Comparison of ENCODE assay signal across 8 cellular contexts in the genomic region with DNA sequence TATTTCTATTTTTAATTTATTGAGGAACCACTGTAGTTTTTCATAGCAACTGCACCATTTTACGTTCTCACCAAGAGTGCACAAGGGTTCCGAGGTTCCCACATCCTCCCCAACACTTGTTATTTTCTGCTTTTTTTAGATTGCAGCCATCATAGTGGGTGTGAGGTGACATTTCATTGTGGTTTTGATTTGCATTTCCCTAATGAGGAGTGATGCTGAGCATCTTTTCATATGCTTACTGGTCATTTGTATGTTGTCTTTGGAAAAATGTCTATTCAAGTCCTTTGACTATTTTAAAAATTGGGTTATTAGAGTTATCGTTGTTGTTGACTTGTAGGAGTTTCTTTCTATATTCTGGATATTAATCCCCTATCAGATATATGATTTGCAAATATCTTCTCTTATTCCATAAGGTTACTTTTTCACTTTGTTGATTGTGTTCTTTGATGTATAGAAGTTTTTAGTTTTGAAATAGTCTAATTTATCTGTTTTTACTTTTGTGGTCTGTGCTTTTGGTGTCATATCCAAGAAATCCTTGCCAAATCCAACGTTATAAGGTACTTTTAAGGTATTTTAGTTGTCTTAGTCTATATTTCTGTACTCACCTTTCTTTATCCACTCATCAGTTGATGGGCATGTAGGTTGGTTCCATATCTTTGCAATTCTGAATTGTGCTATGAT. TPM values are rescaled to one million over a fixed set of nuclear protein-coding genes. Genes with fewer than 3 reads are reported as not detected.
A peak's percentile ranks its signal among the peaks of the same experiment; 100 is the strongest.
DNase-seq lines count a peak whose midpoint lies in the region; ATAC-seq and TF ChIP-seq lines count a peak whose summit lies in the region.

No MANE protein-coding gene starts in this region.

- H3K9me3 ChIP-seq in ascending aorta (no peaks in the 10 kb centered on the region), lower lobe of right lung (no peaks in the 10 kb centered on the region), body of pancreas (no peaks in the 10 kb centered on the region)

- peak; percentile 41 for ATAC-seq in HG03175 (IDR thresholded peaks at IDR 0.05; ENCODE audit: unreplicated experiment)
- ATAC-seq in lower lobe of right lung: no peak
- no peak for ATAC-seq in GM18858 (IDR thresholded peaks at IDR 0.05; ENCODE audit: unreplicated experiment)
- ATAC-seq in body of pancreas: no peak

- H3K27ac ChIP-seq in ACC112 (ENCODE audit: low read depth, low read length) (peak overlapping the region; percentile 99), ascending aorta (peak overlapping the region in 1 of 2 donors; percentile 29), lower lobe of right lung (peak overlapping the region; percentile 74), RWPE1 (no peak overlapping the region), body of pancreas (peak overlapping the region in 1 of 4 donors; percentile 100)

- TF ChIP-seq POLR2A in body of pancreas (IDR thresholded peaks at IDR 0.05): no peak

- H3K27me3 ChIP-seq in ACC112 (ENCODE audit: insufficient read depth, low read length) (no peaks in the 10 kb centered on the region), ascending aorta (no peaks in the 10 kb centered on the region), lower lobe of right lung (ENCODE audit: low read depth) (no peaks in the 10 kb centered on the region), body of pancreas (no peaks in the 10 kb centered on the region)

- H3K4me1 ChIP-seq in ACC112 (ENCODE audit: control insufficient read depth, insufficient read depth, low read length, unreplicated experiment) (peaks cover 33% of the 10 kb centered on the region), ascending aorta (peaks cover 13 to 60% of the 10 kb centered on the region in 2 donors), lower lobe of right lung (peaks cover 98% of the 10 kb centered on the region), body of pancreas (peaks cover 83% of the 10 kb centered on the region)

- peak in 1 of 2 donors; percentile 57 for DNase-seq in ascending aorta (ENCODE audit: low spot score in 2 of 2)
- no peak for DNase-seq in lower lobe of right lung
- DNase-seq in RWPE1 (ENCODE audit: low spot score): no peak
- DNase-seq in body of pancreas: no peak
- no peak for DNase-seq in NCI-H2081 treated with DMSO at 0.1 percent for 48 hours (lab: John Stamatoyannopoulos, UW)

- intact Hi-C loops in ascending aorta (cut with DNase I) (no loop called here), lower lobe of right lung (cut with DNase I) (no loop called here), body of pancreas (cut with DNase I) (no loop called here)

- no peak overlapping the region for H2AFZ ChIP-seq in ACC112 (ENCODE audit: low read length, unreplicated experiment)

- 37 to 56% methylated on average over 4 of the region's 4 CpGs for WGBS in body of pancreas, 2 donors

- H3K36me3 ChIP-seq in ACC112 (ENCODE audit: insufficient read depth, low read length): peaks cover 33% of the 10 kb centered on the region
- H3K36me3 ChIP-seq in ascending aorta: peaks cover 31 to 62% of the 10 kb centered on the region in 2 donors
- H3K36me3 ChIP-seq in lower lobe of right lung: peaks cover 71% of the 10 kb centered on the region
- H3K36me3 ChIP-seq in body of pancreas (replicated peaks in 1 of 2; ENCODE audit: insufficient read depth in 1 of 2, low read depth in 2 of 2): peaks cover 5 to 16% of the 10 kb centered on the region in 2 donors

- CTCF ChIA-PET in RWPE1 (lab: Yijun Ruan, JAX): no interaction called here

- H3K4me3 ChIP-seq in ACC112 (ENCODE audit: low read depth, low read length) (peak overlapping the region; percentile 94), ascending aorta (peak overlapping the region; percentile 56 to 80), lower lobe of right lung (peak overlapping the region; percentile 91), body of pancreas (no peak overlapping the region)

- no peak for TF ChIP-seq CTCF in ascending aorta (IDR thresholded peaks at IDR 0.05)
- TF ChIP-seq CTCF in lower lobe of right lung (IDR thresholded peaks at IDR 0.05): no peak
- TF ChIP-seq CTCF in RWPE1 (conservative IDR thresholded peaks at IDR 0.05; ENCODE audit: low read depth): no peak
- TF ChIP-seq CTCF in body of pancreas (IDR thresholded peaks at IDR 0.05): no peak

- H3K79me2 ChIP-seq in ACC112 (ENCODE audit: control insufficient read depth, insufficient read depth, low read length, unreplicated experiment): peaks cover 81% of the 10 kb centered on the region

- POLR2A ChIA-PET in RWPE1 (lab: Yijun Ruan, JAX; ENCODE audit: low non-redundant PET): no interaction called here

RNA-seq across cellular contexts. Expression of gene NEAT1, which starts 9.0 kb away (rescaled TPM):
- 180 TPM for total RNA-seq in ascending aorta
- 980 TPM for total RNA-seq in lower lobe of right lung
- total RNA-seq in body of pancreas: 100 to 1,000 TPM; 376 to 539 TPM

RNA-seq across cellular contexts. Expression of gene FRMD8, which starts 45.2 kb away (rescaled TPM):
- total RNA-seq in ascending aorta (99.3 TPM), lower lobe of right lung (22.6 TPM), body of pancreas (10 to 100 TPM; 20.0 to 46.8 TPM)

RNA-seq across cellular contexts. Expression of gene SLC25A45, which starts 49.1 kb away (rescaled TPM):
- total RNA-seq in ascending aorta (11.4 TPM), lower lobe of right lung (13.0 TPM), body of pancreas (10 to 100 TPM; 52.4 to 67.2 TPM)

Comparison
In these comparisons a context has a peak if more than half of its experiments do, and no peak if none do; other contexts are left out.
1. H3K4me3 ChIP-seq: peak in ACC112 (single experiment), ascending aorta (2 of 2) and lower lobe of right lung (single experiment); none in body of pancreas (0 of 2).